ENCODE assay signal across 1 cellular context in the genomic region with DNA sequence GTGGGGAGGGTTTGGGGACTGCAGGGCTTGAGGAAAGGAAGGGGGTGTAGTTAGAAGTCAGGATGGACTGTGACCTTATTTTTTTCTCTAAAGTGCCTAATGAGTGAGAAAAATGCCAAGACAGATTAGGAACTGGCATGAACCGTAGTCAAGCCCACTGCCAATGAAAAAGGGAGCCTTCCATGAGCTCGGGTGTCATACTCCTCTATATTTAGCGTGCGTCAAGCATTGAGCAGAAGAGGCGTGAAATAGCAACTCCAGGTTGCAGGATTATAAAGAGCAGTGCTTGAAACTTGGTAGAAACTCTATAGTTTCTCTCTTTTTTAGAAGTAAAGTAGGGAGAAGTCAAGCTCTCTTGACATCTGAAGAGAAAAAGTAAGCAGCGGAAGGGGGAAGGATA.
TF ChIP-seq lines count a peak whose summit lies in the region.

No MANE protein-coding gene starts in this region.

TF ChIP-seq in IMR-90, 13 proteins besides CTCF, POLR2A, EP300 and RAD21:
- TF ChIP-seq NFE2L2 (IDR thresholded peaks at IDR 0.05; ENCODE audit: low read depth, low read length) (no peak), MAFK (IDR thresholded peaks at IDR 0.05; ENCODE audit: low read depth, low read length) (no peak), RCOR1 (IDR thresholded peaks at IDR 0.05; ENCODE audit: insufficient replicate concordance, low read length) (no peak), CEBPB (IDR thresholded peaks at IDR 0.05; ENCODE audit: low read depth, low read length) (no peak), SMC3 (IDR thresholded peaks at IDR 0.05; ENCODE audit: low read depth, low read length) (no peak), BHLHE40 (IDR thresholded peaks at IDR 0.05; ENCODE audit: low read depth, low read length) (no peak), MXI1 (IDR thresholded peaks at IDR 0.05; ENCODE audit: borderline replicate concordance, low read depth, low read length) (no peak), RFX5 (IDR thresholded peaks at IDR 0.05; ENCODE audit: low read depth, low read length) (no peak), CHD1 (IDR thresholded peaks at IDR 0.05; ENCODE audit: low read depth, low read length) (no peak), FOS (IDR thresholded peaks at IDR 0.05; ENCODE audit: low read depth, low read length) (no peak)
- TF ChIP-seq, protein P1, sequence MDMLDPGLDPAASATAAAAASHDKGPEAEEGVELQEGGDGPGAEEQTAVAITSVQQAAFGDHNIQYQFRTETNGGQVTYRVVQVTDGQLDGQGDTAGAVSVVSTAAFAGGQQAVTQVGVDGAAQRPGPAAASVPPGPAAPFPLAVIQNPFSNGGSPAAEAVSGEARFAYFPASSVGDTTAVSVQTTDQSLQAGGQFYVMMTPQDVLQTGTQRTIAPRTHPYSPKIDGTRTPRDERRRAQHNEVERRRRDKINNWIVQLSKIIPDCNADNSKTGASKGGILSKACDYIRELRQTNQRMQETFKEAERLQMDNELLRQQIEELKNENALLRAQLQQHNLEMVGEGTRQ (IDR thresholded peaks at IDR 0.05; ENCODE audit: low read depth, low read length), result no peak
- TF ChIP-seq, protein P2, sequence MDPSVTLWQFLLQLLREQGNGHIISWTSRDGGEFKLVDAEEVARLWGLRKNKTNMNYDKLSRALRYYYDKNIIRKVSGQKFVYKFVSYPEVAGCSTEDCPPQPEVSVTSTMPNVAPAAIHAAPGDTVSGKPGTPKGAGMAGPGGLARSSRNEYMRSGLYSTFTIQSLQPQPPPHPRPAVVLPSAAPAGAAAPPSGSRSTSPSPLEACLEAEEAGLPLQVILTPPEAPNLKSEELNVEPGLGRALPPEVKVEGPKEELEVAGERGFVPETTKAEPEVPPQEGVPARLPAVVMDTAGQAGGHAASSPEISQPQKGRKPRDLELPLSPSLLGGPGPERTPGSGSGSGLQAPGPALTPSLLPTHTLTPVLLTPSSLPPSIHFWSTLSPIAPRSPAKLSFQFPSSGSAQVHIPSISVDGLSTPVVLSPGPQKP (IDR thresholded peaks at IDR 0.05; ENCODE audit: borderline replicate concordance, low read depth, low read length), result no peak
TF ChIP-seq in IMR-90: peak in this region for 0.
